ENCODE assay signal across 25 cellular contexts in genomic region chr19:11663162-11663561, GRCh38.
"Had no signal": no experiment of that assay in that cellular context is flagged by ENCODE, and none has a peak within 500 bp of the region (broad histone marks: within the 10 kb centered on the region; RNA-seq: fewer than 3 reads in every experiment).

No MANE protein-coding gene starts in this region.

- H3K36me3 ChIP-seq: brain microvascular endothelial cell, esophagus muscularis mucosa, gastroesophageal sphincter, heart right ventricle had no signal

- H3K27me3 ChIP-seq: brain microvascular endothelial cell, dorsolateral prefrontal cortex, esophagus muscularis mucosa, gastroesophageal sphincter, heart right ventricle had no signal

- H3K9me3 ChIP-seq: esophagus muscularis mucosa, gastroesophageal sphincter, heart right ventricle had no signal

- DNase-seq: activated CD4-positive, alpha-beta memory T cell treated with anti-CD3 and anti-CD28 coated beads, Interleukin-2, amount 10 ng/mL, durations not matched to agents 7 days and 5 days; activated CD4-positive, alpha-beta T cell treated with anti-CD3 and anti-CD28 coated beads for 1 hour; activated CD4-positive, alpha-beta T cell treated with anti-CD3 and anti-CD28 coated beads for 4 hours; activated CD4-positive, alpha-beta T cell treated with anti-CD3 and anti-CD28 coated beads, Interleukin-2, amount 10 ng/mL, durations not matched to agents 7 days and 5 days; activated CD4-positive, alpha-beta T cell treated with anti-CD3 and anti-CD28 coated beads, Interleukin-2, amount 50 U/mL, for 4 hours; activated CD8-positive, alpha-beta memory T cell treated with anti-CD3 and anti-CD28 coated beads, Interleukin-2, amount 50 U/mL, for 48 hours; activated gamma-delta T cell; activated naive CD4-positive, alpha-beta T cell; activated naive CD4-positive, alpha-beta T cell treated with anti-CD3 and anti-CD28 coated beads, Interleukin-2, amount 10 ng/mL, durations not matched to agents 7 days and 5 days; activated naive CD8-positive, alpha-beta T cell treated with anti-CD3 and anti-CD28 coated beads, Interleukin-2, amount 10 ng/mL, durations not matched to agents 7 days and 5 days; activated T-cell treated with anti-CD3 and anti-CD28 coated beads for 4 hours; activated T-cell treated with anti-CD3 and anti-CD28 coated beads, Interleukin-2, amount 50 U/mL, for 24 hours; activated T-cell treated with anti-CD3 and anti-CD28 coated beads, Interleukin-2, amount 50 U/mL, for 72 hours; anterior cingulate cortex; brain microvascular endothelial cell; dorsolateral prefrontal cortex; effector memory CD8-positive, alpha-beta T cell; foreskin melanocyte; heart right ventricle; T-cell; T1000 had no signal

- ATAC-seq: activated naive CD4-positive, alpha-beta T cell treated with anti-CD3 and anti-CD28 coated beads, Interleukin-2, amount 50 U/mL, for 72 hours; activated T-cell treated with anti-CD3 and anti-CD28 coated beads, Interleukin-2, amount 50 U/mL, for 72 hours; effector memory CD8-positive, alpha-beta T cell; gastroesophageal sphincter; heart right ventricle; T-cell had no signal

- H3K4me1 ChIP-seq: esophagus muscularis mucosa, gastroesophageal sphincter, heart right ventricle had no signal

- H3K27ac ChIP-seq: brain microvascular endothelial cell, coronary artery, dorsolateral prefrontal cortex, esophagus muscularis mucosa, gastroesophageal sphincter, heart right ventricle had no signal

- H3K4me3 ChIP-seq: coronary artery, dorsolateral prefrontal cortex, esophagus muscularis mucosa, gastroesophageal sphincter, heart right ventricle had no signal
